Comparison of ENCODE assay signal across 8 cellular contexts in the genomic region with DNA sequence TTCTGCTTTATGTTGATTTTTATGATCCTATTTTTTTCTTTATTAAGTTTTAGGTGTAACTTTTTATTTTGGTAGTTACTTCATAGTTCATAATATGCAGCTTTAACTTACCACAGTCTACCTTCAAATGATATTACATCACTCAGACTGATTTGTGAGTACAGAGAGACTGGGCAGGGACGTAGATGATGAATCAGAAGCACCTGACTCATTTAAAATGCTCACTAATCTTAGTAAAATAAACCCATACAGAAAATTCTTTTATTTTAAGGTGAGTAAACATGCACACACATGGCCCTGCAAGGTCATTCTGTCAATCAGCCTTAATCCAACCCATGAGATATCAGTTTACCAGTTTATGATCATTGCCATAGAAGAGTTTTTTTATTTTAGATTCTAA. TPM values are rescaled to one million over a fixed set of nuclear protein-coding genes. Genes with fewer than 3 reads are reported as not detected.
"Had no signal": no experiment of that assay in that cellular context is flagged by ENCODE, and none has a peak within 500 bp of the region (broad histone marks: within the 10 kb centered on the region; RNA-seq: fewer than 3 reads in every experiment).

No MANE protein-coding gene starts in this region.

RNA-seq across cellular contexts. Expression of a gene that starts 8.9 kb away (rescaled TPM):
- total RNA-seq: activated B cell treated with CpG ODN at 0.5 μM for 24 hours; activated CD4-positive, alpha-beta memory T cell treated with anti-CD3 and anti-CD28 coated beads for 36 hours; activated naive CD4-positive, alpha-beta T cell treated with anti-CD3 and anti-CD28 coated beads for 36 hours; activated naive CD4-positive, alpha-beta T cell treated with anti-CD3 and anti-CD28 coated beads, Interleukin-2, amount 50 U/mL, for 72 hours; activated T-cell treated with anti-CD3 and anti-CD28 coated beads, Interleukin-2, amount 50 U/mL, for 4 hours; activated T-helper 1 cell treated with anti-CD3 and anti-CD28 coated beads, Interleukin-12 subunit alpha, Interleukin-12 subunit beta, Interleukin-2, Interleukin-4 antibody, amounts not matched to agents 30 ng/mL and 10 ng/mL and 1 ng/mL, durations not matched to agents 14 hours and 24 hours and 36 hours; astrocyte; Right ventricle myocardium superior had no signal
